10 cellular contexts compared by ENCODE assay signal in the genomic region with DNA sequence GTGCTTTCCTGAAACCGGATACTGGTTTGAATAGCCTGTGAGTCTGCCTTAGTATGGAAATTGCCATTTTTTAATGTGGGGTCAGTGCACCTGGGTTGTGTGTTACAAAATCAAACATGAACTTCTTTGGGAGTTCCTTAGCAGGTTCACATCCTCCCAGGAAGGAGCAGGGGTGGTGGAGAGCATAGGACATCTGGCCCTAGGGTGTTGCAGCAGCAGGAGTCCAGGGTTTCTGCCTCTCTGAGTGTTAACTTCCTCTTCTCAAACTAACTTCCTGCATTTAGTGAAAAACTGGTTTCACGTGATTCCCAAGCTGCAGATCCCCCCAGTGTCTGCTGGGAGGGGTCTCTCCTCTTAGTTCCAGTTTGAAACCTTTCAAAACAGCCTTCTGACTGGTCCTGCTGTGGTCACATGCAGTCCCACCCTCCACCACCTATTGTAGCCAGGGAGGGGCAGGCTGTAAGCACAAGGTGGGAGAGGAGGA. TPM values are rescaled to one million over a fixed set of nuclear protein-coding genes. Genes with fewer than 3 reads are reported as not detected.
A peak's percentile ranks its signal among the peaks of the same experiment; 100 is the strongest.
DNase-seq lines count a peak whose midpoint lies in the region; ATAC-seq and TF ChIP-seq lines count a peak whose summit lies in the region.
"Had no signal": no experiment of that assay in that cellular context is flagged by ENCODE, and none has a peak within 500 bp of the region (broad histone marks: within the 10 kb centered on the region; RNA-seq: fewer than 3 reads in every experiment).

No MANE protein-coding gene starts in this region.

- no peak for TF ChIP-seq CTCF in A673 (conservative IDR thresholded peaks at IDR 0.05; ENCODE audit: low read depth, low read length)

- CTCF ChIA-PET in A673 (lab: Charles Lee), result no interaction called here

- H3K9ac ChIP-seq in iPS-20b (ENCODE audit: low read depth, low read length), result no peak overlapping the region

- H3K4me1 ChIP-seq in A673 (ENCODE audit: insufficient read depth, low read length, poor library complexity, severe bottlenecking), result peaks cover 13% of the 10 kb centered on the region
- peaks cover 24% of the 10 kb centered on the region for H3K4me1 ChIP-seq in iPS-20b (ENCODE audit: insufficient read depth, low read length)

- no TSS peak for BruUV-seq in A673 (replicated peaks; lab: Mats Ljungman, UMichigan)

- intact Hi-C loops in A673 (cut with micrococcal nuclease; ENCODE audit: unreplicated experiment), result no loop called here

- H3K27me3 ChIP-seq in A673 (replicated peaks; ENCODE audit: insufficient read depth, low read depth, low read length, poor library complexity), result no peaks in the 10 kb centered on the region
- H3K27me3 ChIP-seq in iPS-20b (ENCODE audit: insufficient read depth, low read length), result no peaks in the 10 kb centered on the region
- H3K27me3 ChIP-seq: body of pancreas had no signal

- H3K36me3 ChIP-seq in A673 (ENCODE audit: insufficient read depth, low read length, poor library complexity, severe bottlenecking), result no peaks in the 10 kb centered on the region
- H3K36me3 ChIP-seq in iPS-20b (ENCODE audit: insufficient read depth, low read depth, low read length), result no peaks in the 10 kb centered on the region

- peaks cover 6% of the 10 kb centered on the region for H3K9me3 ChIP-seq in A673 (ENCODE audit: low read depth, low read length, poor library complexity, severe bottlenecking)
- H3K9me3 ChIP-seq in iPS-20b (ENCODE audit: insufficient read depth, low read depth, low read length), result peaks cover 3% of the 10 kb centered on the region; the same call in 1 of the 2 replicates
- H3K9me3 ChIP-seq: body of pancreas had no signal

- DNase-seq in A673 (ENCODE audit: low spot score) (peak; percentile 9), SIG-M5 (lab: John Stamatoyannopoulos, UW) (peak; percentile 80), NCI-H82 treated with DMSO at 0.1 percent for 48 hours (lab: John Stamatoyannopoulos, UW; ENCODE audit: unreplicated experiment) (no peak), NCI-H1694 (lab: John Stamatoyannopoulos, UW) (no peak), COR-L47 (lab: John Stamatoyannopoulos, UW) (no peak)
- DNase-seq: NCI-H1048 had no signal

- H3K27ac ChIP-seq in A673 (ENCODE audit: low read depth, low read length, poor library complexity, severe bottlenecking) (peak overlapping the region; percentile 28), iPS-20b (ENCODE audit: low read length) (peak overlapping the region; percentile 55)

- peak; percentile 35 for ATAC-seq in GM19452 (IDR thresholded peaks at IDR 0.05; ENCODE audit: unreplicated experiment)
- no peak for ATAC-seq in GM21737 (IDR thresholded peaks at IDR 0.05; ENCODE audit: unreplicated experiment)
- ATAC-seq: body of pancreas had no signal

- H3K4me3 ChIP-seq in A673 (ENCODE audit: low read depth, low read length, poor library complexity, severe bottlenecking) (no peak overlapping the region), iPS-20b (ENCODE audit: low read length) (no peak overlapping the region)
- H3K4me3 ChIP-seq: body of pancreas had no signal

- POLR2A ChIA-PET in A673 (lab: Charles Lee; ENCODE audit: low non-redundant PET), result no interaction called here

RNA-seq across cellular contexts. Expression of a gene that starts 7.2 kb away (rescaled TPM):
- total RNA-seq in A673 (2021), result 74.1 and 80.7 TPM in 2 replicates

Comparison
In these comparisons a context has a peak if more than half of its experiments do, and no peak if none do; other contexts are left out.
1. DNase-seq: peak in A673 (single experiment) and SIG-M5 (single experiment); none in NCI-H82 treated with DMSO at 0.1 percent for 48 hours (single experiment), NCI-H1694 (single experiment) and COR-L47 (single experiment).